ENCODE assay signal across 23 cellular contexts in the genomic region with DNA sequence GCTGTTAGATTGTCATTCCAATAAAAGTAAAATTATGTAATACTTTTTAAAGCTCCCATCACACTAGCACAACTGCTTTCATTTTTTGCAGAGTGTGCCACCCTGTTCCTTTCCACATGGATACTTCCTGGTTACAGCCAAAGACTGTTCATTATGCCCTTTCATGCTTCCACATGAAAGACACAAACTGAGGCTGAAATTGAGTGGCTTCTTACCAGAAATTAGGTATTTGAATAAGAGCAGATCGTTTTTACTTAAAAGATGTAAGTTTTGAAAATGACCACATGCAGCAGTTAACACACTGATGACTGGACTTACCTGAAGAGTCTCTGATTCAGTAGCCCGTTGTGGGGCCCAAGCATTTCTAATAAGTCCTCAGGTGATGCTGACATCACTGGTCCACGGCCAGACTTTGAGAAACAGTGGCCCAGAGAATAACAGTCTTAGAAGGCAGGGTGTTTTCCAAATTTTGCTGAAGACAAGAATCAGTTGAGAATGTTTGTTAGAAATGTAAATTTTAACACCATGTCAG.
A peak's percentile ranks its signal among the peaks of the same experiment; 100 is the strongest.
DNase-seq lines count a peak whose midpoint lies in the region; ATAC-seq, FAIRE-seq and TF ChIP-seq lines count a peak whose summit lies in the region.
"Had no signal": no experiment of that assay in that cellular context is flagged by ENCODE, and none has a peak within 500 bp of the region (broad histone marks: within the 10 kb centered on the region; RNA-seq: fewer than 3 reads in every experiment).

No MANE protein-coding gene starts in this region.

- intact Hi-C loops in heart right ventricle (cut with DNase I): loop anchor here in 1 of 10 donors (10.0 kb wide), 1 partner anchor 51 kb away; no protein-coding TSS in a partner anchor
- intact Hi-C loops in right cardiac atrium (cut with DNase I): loop anchor here in 1 of 4 donors (5.0 kb wide), 1 partner anchor 48 kb away; no protein-coding TSS in a partner anchor
- intact Hi-C loops in transverse colon (cut with DNase I; ENCODE audit: low total_unique reads): no loop called here

- H3K4me1 ChIP-seq in heart right ventricle (peaks cover 0 to 94% (median 71%) of the 10 kb centered on the region in 9 donors), right cardiac atrium (ENCODE audit: control insufficient read depth, insufficient read depth, low read length) (peaks cover 19% of the 10 kb centered on the region), Loucy (ENCODE audit: insufficient read depth, low read length, poor library complexity, severe bottlenecking) (peaks cover 83% of the 10 kb centered on the region), keratinocyte (ENCODE audit: control insufficient read depth, extremely low read depth, insufficient read depth, low read length) (peaks cover 34% of the 10 kb centered on the region), transverse colon (peaks cover 8 to 42% (median 15%) of the 10 kb centered on the region in 4 donors), BE2C (no peaks in the 10 kb centered on the region)
- H3K4me1 ChIP-seq: SJSA1 had no signal

- peak; percentile 13 for FAIRE-seq in keratinocyte (lab: Jason Lieb, UNC)
- FAIRE-seq: A204.1, GM12892, H1, K562 had no signal

- peaks cover 25 to 62% (median 33%) of the 10 kb centered on the region in 3 donors for H3K4me1 Mint-ChIP-seq in T-cell

- POLR2A ChIA-PET in T-cell (lab: Charles Lee): no interaction called here

- H2AFZ ChIP-seq in Loucy (ENCODE audit: low read length) (peak overlapping the region; percentile 59), keratinocyte (ENCODE audit: control insufficient read depth, low read length) (no peak overlapping the region)

- no peaks in the 10 kb centered on the region for H3K9me3 Mint-ChIP-seq in T-cell
- H3K9me3 Mint-ChIP-seq: CD4-positive, CD25-positive, alpha-beta regulatory T cell; HFFc6 had no signal

- H3K9ac ChIP-seq in Loucy (ENCODE audit: low read depth, low read length, poor library complexity, severe bottlenecking) (peak overlapping the region; percentile 40), keratinocyte (ENCODE audit: control insufficient read depth, extremely low read depth, insufficient read depth, low read length) (no peak overlapping the region)

- CTCF ChIA-PET in T-cell (lab: Charles Lee): no interaction called here

- TF ChIP-seq EP300 in transverse colon (IDR thresholded peaks at IDR 0.05; ENCODE audit: low read depth): no peak

- no peaks in the 10 kb centered on the region for H3K36me3 ChIP-seq in heart right ventricle
- H3K36me3 ChIP-seq in Loucy (ENCODE audit: insufficient read depth, low read length): no peaks in the 10 kb centered on the region
- no peaks in the 10 kb centered on the region for H3K36me3 ChIP-seq in keratinocyte (ENCODE audit: control insufficient read depth in 2 of 2, extremely low read depth in 1 of 2, insufficient read depth in 2 of 2, low read length in 2 of 2)
- H3K36me3 ChIP-seq in transverse colon: no peaks in the 10 kb centered on the region
- no peaks in the 10 kb centered on the region for H3K36me3 ChIP-seq in BE2C
- H3K36me3 ChIP-seq: SJSA1 had no signal

- H3K9me3 ChIP-seq in heart right ventricle: no peaks in the 10 kb centered on the region
- H3K9me3 ChIP-seq in right cardiac atrium (ENCODE audit: control insufficient read depth, low read length): no peaks in the 10 kb centered on the region
- H3K9me3 ChIP-seq in Loucy (ENCODE audit: insufficient read depth, low read depth, low read length): no peaks in the 10 kb centered on the region
- no peaks in the 10 kb centered on the region for H3K9me3 ChIP-seq in keratinocyte (ENCODE audit: control insufficient read depth, low read depth, low read length)
- no peaks in the 10 kb centered on the region for H3K9me3 ChIP-seq in transverse colon
- no peaks in the 10 kb centered on the region; the same call in 1 of the 2 replicates for H3K9me3 ChIP-seq in BE2C
- H3K9me3 ChIP-seq: SJSA1 had no signal

- H3K9me2 ChIP-seq in Loucy (replicated peaks; ENCODE audit: low read depth, low read length): no peaks in the 10 kb centered on the region

- no peaks in the 10 kb centered on the region for H3F3A ChIP-seq in Loucy (ENCODE audit: low read depth)

- no peak for TF ChIP-seq CTCF in heart right ventricle (IDR thresholded peaks at IDR 0.05)
- no peak for TF ChIP-seq CTCF in Loucy (conservative IDR thresholded peaks at IDR 0.05; ENCODE audit: low read length)
- TF ChIP-seq CTCF in keratinocyte (optimal IDR thresholded peaks at IDR 0.05 in 1 of 3, IDR thresholded peaks at IDR 0.05 in 1 of 3, conservative IDR thresholded peaks at IDR 0.05 in 1 of 3; ENCODE audit: extremely low read depth in 1 of 3, insufficient read depth in 2 of 3, low read length in 3 of 3): no peak
- no peak for TF ChIP-seq CTCF in transverse colon (IDR thresholded peaks at IDR 0.05)
- no peak for TF ChIP-seq CTCF in BE2C (IDR thresholded peaks at IDR 0.05; ENCODE audit: low read depth, low read length)

- WGBS in heart right ventricle, 2 donors: 58 to 73% methylated on average over 3 of the region's 3 CpGs
- WGBS in right cardiac atrium: 60% methylated on average over 3 of the region's 3 CpGs
- WGBS in transverse colon (ENCODE audit: low coverage in 1 of 2), 2 donors: 71 to 80% methylated on average over 3 of the region's 3 CpGs

- H4K20me1 ChIP-seq in Loucy (ENCODE audit: insufficient read depth, low read length, poor library complexity, severe bottlenecking): no peaks in the 10 kb centered on the region
- H4K20me1 ChIP-seq in keratinocyte (ENCODE audit: control insufficient read depth, extremely low read depth, insufficient read depth, low read length): no peaks in the 10 kb centered on the region

- no peaks in the 10 kb centered on the region for H3K27me3 ChIP-seq in heart right ventricle
- H3K27me3 ChIP-seq in right cardiac atrium (ENCODE audit: control insufficient read depth, insufficient read depth): no peaks in the 10 kb centered on the region
- H3K27me3 ChIP-seq in Loucy (ENCODE audit: insufficient read depth, low read length, poor library complexity, severe bottlenecking): no peaks in the 10 kb centered on the region
- no peaks in the 10 kb centered on the region for H3K27me3 ChIP-seq in keratinocyte (ENCODE audit: control insufficient read depth, extremely low read depth, insufficient read depth, low read length)
- H3K27me3 ChIP-seq in transverse colon: no peaks in the 10 kb centered on the region
- no peaks in the 10 kb centered on the region for H3K27me3 ChIP-seq in BE2C
- H3K27me3 ChIP-seq: SJSA1 had no signal

- no peaks in the 10 kb centered on the region for H3K9me1 ChIP-seq in keratinocyte (ENCODE audit: control insufficient read depth, extremely low read depth, insufficient read depth, low read length)

- dilution Hi-C loops in keratinocyte (cut with MboI; ENCODE audit: extremely low pct_ligation_motif_present, low sequenced_read_pairs): no loop called here

- H3K79me2 ChIP-seq in Loucy (ENCODE audit: insufficient read depth, low read length) (no peaks in the 10 kb centered on the region), keratinocyte (ENCODE audit: control insufficient read depth, insufficient read depth, low read length) (no peaks in the 10 kb centered on the region)

- H3K4me3 ChIP-seq in heart right ventricle (peak overlapping the region in 2 of 10 donors; percentile 8 to 10), right cardiac atrium (ENCODE audit: low read length) (no peak overlapping the region), Loucy (ENCODE audit: low read length, poor library complexity, severe bottlenecking) (no peak overlapping the region), keratinocyte (ENCODE audit: control insufficient read depth in 2 of 3, extremely low read depth in 1 of 3, insufficient read depth in 2 of 3, low read depth in 1 of 3, low read length in 3 of 3) (no peak overlapping the region), transverse colon (no peak overlapping the region), BE2C (ENCODE audit: low read depth, low read length) (no peak overlapping the region)
- H3K4me3 ChIP-seq: K562, SJSA1 had no signal

- DNase-seq in heart right ventricle (no peak), right cardiac atrium (no peak), keratinocyte (ENCODE audit: low read depth, low spot score) (no peak), transverse colon (no peak), T-cell (no peak), NCI-H1930 (lab: John Stamatoyannopoulos, UW) (no peak), BE2C (no peak)
- DNase-seq: CD4-positive, CD25-positive, alpha-beta regulatory T cell; DMS79; GDM1; HFFc6; NCI-H1105 treated with DMSO at 0.1 percent for 48 hours; NCI-H2029; NCI-H2171 treated with DMSO at 0.1 percent for 48 hours; NCI-H510A treated with DMSO at 0.1 percent for 48 hours; OCI-M1 had no signal

- H3K4me3 Mint-ChIP-seq in T-cell: no peak overlapping the region
- H3K4me3 Mint-ChIP-seq: CD4-positive, CD25-positive, alpha-beta regulatory T cell; HFFc6 had no signal

- peaks cover 4% of the 10 kb centered on the region for H3K36me3 Mint-ChIP-seq in T-cell
- H3K36me3 Mint-ChIP-seq: CD4-positive, CD25-positive, alpha-beta regulatory T cell had no signal

- in situ Hi-C loops in transverse colon (cut with MboI; ENCODE audit: low pct_ligation_motif_present in 1 of 4, low pct_unique_long_range_greater_than_20kb in 1 of 4, low sequenced_read_pairs in 3 of 4): no loop called here

- H3K27me3 Mint-ChIP-seq in T-cell: no peaks in the 10 kb centered on the region
- H3K27me3 Mint-ChIP-seq: CD4-positive, CD25-positive, alpha-beta regulatory T cell had no signal

- H3K4me2 ChIP-seq in Loucy (ENCODE audit: low read depth, low read length, poor library complexity, severe bottlenecking) (peak overlapping the region; percentile 44), keratinocyte (ENCODE audit: control insufficient read depth, extremely low read depth, insufficient read depth, low read depth, low read length) (no peak overlapping the region)

- H3K27ac Mint-ChIP-seq in T-cell: no peak overlapping the region
- H3K27ac Mint-ChIP-seq: CD4-positive, CD25-positive, alpha-beta regulatory T cell; HFFc6 had no signal

- ATAC-seq in heart right ventricle (no peak), right cardiac atrium (no peak), T-cell (replicated peaks in 1 of 4) (no peak)
- ATAC-seq: K562 had no signal

- H3K27ac ChIP-seq in heart right ventricle (peak overlapping the region in 8 of 10 donors; percentile 53 to 90 (median 65)), right cardiac atrium (ENCODE audit: low read length) (no peak overlapping the region), keratinocyte (ENCODE audit: control insufficient read depth, insufficient read depth, low read length) (no peak overlapping the region), transverse colon (peak overlapping the region in 3 of 4 donors; percentile 29 to 60 (median 33))
- H3K27ac ChIP-seq: RWPE1, SJSA1 had no signal

- no peak for TF ChIP-seq POLR2A in transverse colon (IDR thresholded peaks at IDR 0.05)

Comparison
In these comparisons a context has a peak if more than half of its experiments do, and no peak if none do; other contexts are left out.
1. H3K27ac ChIP-seq: peak in heart right ventricle (8 of 10) and transverse colon (3 of 4); none in right cardiac atrium (single experiment) and keratinocyte (single experiment).